Comparison of ENCODE assay signal across 8 cellular contexts in the genomic region with DNA sequence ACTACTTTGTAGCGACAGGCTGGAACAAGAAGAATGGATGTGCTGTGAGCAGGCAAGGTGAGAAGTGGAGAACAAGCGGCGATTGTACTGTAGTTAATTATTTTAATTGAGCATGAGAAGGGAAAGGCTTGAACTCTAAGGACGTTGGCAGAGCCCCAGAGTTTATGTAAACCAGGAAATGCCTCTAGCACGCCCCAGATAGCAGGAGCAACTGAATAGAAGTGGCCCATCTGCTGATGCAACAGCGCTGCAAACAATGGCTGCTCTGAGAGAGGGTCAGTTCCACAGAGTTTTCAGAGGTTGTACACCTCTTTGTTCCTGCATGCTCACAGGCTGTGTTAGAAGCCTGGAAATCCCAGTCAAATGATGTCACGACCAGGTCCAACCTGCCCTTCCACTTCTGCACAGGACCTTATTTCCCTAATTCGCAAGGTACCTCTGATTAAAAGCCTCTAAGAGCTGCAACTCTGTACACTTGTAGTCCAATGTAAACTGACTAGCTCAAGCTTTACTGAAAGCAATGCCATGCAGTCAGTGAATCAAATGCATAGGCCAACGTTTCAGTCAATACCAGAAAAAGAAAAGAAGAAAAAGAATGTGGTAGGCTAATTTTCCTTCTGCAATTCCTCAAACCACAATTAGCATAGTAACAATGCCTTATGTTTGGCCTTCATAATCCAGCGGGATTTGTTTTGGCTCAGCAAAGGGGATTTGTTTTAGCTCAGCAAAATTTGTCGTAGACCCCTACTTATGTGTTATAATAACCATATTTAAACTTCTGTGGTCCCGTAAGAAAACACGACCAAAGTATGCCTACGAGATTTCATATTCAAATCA.
DNase-seq lines count a peak whose midpoint lies in the region; ATAC-seq lines count a peak whose summit lies in the region.

No MANE protein-coding gene starts in this region.

- H3K27ac ChIP-seq in SJSA1 = peak overlapping the region; percentile 60

- no peaks in the 10 kb centered on the region for H3K9me3 ChIP-seq in MG63
- H3K9me3 ChIP-seq in SJSA1 (replicated peaks) = no peaks in the 10 kb centered on the region

- no peak for ATAC-seq in GM21515 (IDR thresholded peaks at IDR 0.05; ENCODE audit: unreplicated experiment)

- H3K4me1 ChIP-seq in SJSA1 (replicated peaks) = peaks cover 23% of the 10 kb centered on the region

- H3K4me3 ChIP-seq in MG63 (no peak overlapping the region), SJSA1 (no peak overlapping the region)

- DNase-seq in MG63 (peak; percentile 59), SJSA1 (ENCODE audit: low read depth in 1 of 2, low spot score in 2 of 2) (peak; percentile 70 to 74), foreskin melanocyte (peak; percentile 92), retina (peak; percentile 84), KBM-7 (no peak), NOMO-1 (lab: John Stamatoyannopoulos, UW; ENCODE audit: unreplicated experiment in 2 of 2) (no peak)
- no peak for DNase-seq in stimulated activated CD4-positive, alpha-beta T cell treated with anti-CD3 and anti-CD28 coated beads, Interleukin-4, amount 100 ng/mL, for 1 hour

- no peaks in the 10 kb centered on the region for H3K27me3 ChIP-seq in MG63
- H3K27me3 ChIP-seq in SJSA1 (replicated peaks) = no peaks in the 10 kb centered on the region

- in situ Hi-C loops in KBM-7 (cut with MboI; ENCODE audit: low pct_unique_long_range_greater_than_20kb, low sequenced_read_pairs) = no loop called here

- peaks cover 76% of the 10 kb centered on the region for H3K36me3 ChIP-seq in MG63
- peaks cover 33% of the 10 kb centered on the region for H3K36me3 ChIP-seq in SJSA1

Comparison
In these comparisons a context has a peak if more than half of its experiments do, and no peak if none do; other contexts are left out.
1. DNase-seq: peak in MG63 (single experiment), SJSA1 (2 of 2), foreskin melanocyte (single experiment) and retina (single experiment); none in stimulated activated CD4-positive, alpha-beta T cell treated with anti-CD3 and anti-CD28 coated beads, Interleukin-4, amount 100 ng/mL, for 1 hour (single experiment), KBM-7 (single experiment) and NOMO-1 (0 of 2).